1 cellular context compared by ENCODE assay signal in genomic region chr2:182717451-182718215, GRCh38.
TF ChIP-seq lines count a peak whose summit lies in the region.

No MANE protein-coding gene starts in this region.

TF ChIP-seq in IMR-90, 13 proteins besides CTCF, POLR2A, EP300 and RAD21 (continued from another document):
- TF ChIP-seq USF2 (IDR thresholded peaks at IDR 0.05; ENCODE audit: low read depth, low read length) (no peak), CEBPB (IDR thresholded peaks at IDR 0.05; ENCODE audit: low read depth, low read length) (no peak), MAFK (IDR thresholded peaks at IDR 0.05; ENCODE audit: low read depth, low read length) (no peak), SMC3 (IDR thresholded peaks at IDR 0.05; ENCODE audit: low read depth, low read length) (no peak)
